ENCODE assay signal across 10 cellular contexts in the genomic region with DNA sequence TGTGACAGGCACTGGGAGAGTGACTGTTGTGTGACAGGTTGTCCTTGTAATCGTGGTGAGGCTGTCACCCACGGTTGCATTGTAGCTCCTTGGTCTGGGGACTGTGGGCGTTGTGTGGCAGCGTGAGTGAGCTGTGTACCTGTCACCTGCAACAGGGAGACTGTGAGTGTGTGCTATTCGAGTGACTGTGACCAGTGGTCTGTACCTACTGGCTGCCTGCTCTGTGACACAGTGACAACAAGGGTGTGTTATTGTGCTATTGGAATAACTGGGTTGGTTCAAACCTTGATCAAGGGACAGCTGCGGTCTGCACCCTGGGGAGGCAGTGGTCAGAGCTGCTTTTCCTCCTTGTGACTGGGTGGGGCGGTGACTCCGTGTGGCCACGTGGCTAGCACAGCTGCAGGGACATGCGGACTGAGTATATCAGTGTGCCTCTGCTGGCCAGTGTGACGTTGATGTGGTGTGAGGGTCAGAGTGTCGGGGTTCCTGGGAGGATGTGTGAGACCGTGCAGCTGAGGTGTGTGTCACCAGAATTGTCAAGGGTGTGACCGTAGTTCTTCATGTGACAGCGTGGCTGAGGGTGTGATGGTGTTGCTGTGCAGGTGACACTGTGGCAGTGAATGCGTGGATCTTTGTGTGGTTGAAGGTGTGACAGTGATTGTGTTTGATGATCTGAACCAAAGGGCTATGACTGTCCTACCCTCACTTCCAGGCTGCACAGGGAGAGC. TPM values are rescaled to one million over a fixed set of nuclear protein-coding genes. Genes with fewer than 3 reads are reported as not detected.
DNase-seq lines count a peak whose midpoint lies in the region; ATAC-seq and TF ChIP-seq lines count a peak whose summit lies in the region.
"Had no signal": no experiment of that assay in that cellular context is flagged by ENCODE, and none has a peak within 500 bp of the region (broad histone marks: within the 10 kb centered on the region; RNA-seq: fewer than 3 reads in every experiment).

No MANE protein-coding gene starts in this region.

- H3K27ac ChIP-seq in WERI-Rb-1, result no peak overlapping the region
- H3K27ac ChIP-seq in suprapubic skin, result peak overlapping the region; percentile 78

- no peak for TF ChIP-seq CTCF in WERI-Rb-1 (IDR thresholded peaks at IDR 0.05; ENCODE audit: low read depth, low read length)
- no peak for TF ChIP-seq CTCF in suprapubic skin (IDR thresholded peaks at IDR 0.05)
- TF ChIP-seq CTCF in mesothelial cell of epicardium (IDR thresholded peaks at IDR 0.05; ENCODE audit: unreplicated experiment), result no peak

- H3K4me3 ChIP-seq in WERI-Rb-1 (ENCODE audit: low read depth, low read length), result no peak overlapping the region
- no peak overlapping the region for H3K4me3 ChIP-seq in suprapubic skin

- H3K36me3 Mint-ChIP-seq in mesothelial cell of epicardium, result no peaks in the 10 kb centered on the region

- no peak for TF ChIP-seq POLR2A in suprapubic skin (IDR thresholded peaks at IDR 0.05)

- intact Hi-C loops in left colon (cut with DNase I, micrococcal nuclease), result loop anchor here (10.0 kb wide), 3 partner anchors 50 to 280 kb away; no protein-coding TSS in a partner anchor

- no peaks in the 10 kb centered on the region for H3K4me1 Mint-ChIP-seq in mesothelial cell of epicardium

- DNase-seq in NOMO-1 treated with DMSO at 0.1 percent for 48 hours (lab: John Stamatoyannopoulos, UW; ENCODE audit: unreplicated experiment) (peak; percentile 13), NOMO-1 treated with dmso at 0.1 percent for 144 hours (lab: John Stamatoyannopoulos, UW; ENCODE audit: unreplicated experiment) (no peak), WERI-Rb-1 (peak; percentile 31), left colon (peak; percentile 82 to 94), suprapubic skin (ENCODE audit: low spot score in 2 of 2) (peak; percentile 86 to 93), NCI-H1048 (lab: John Stamatoyannopoulos, UW) (no peak), NCI-H1694 treated with DMSO at 0.1 percent for 48 hours (lab: John Stamatoyannopoulos, UW) (no peak), mesothelial cell of epicardium (ENCODE audit: low spot score in 2 of 2, unreplicated experiment in 2 of 2) (no peak)
- DNase-seq: NCI-H446 treated with DMSO at 0.1 percent for 48 hours had no signal

- H3K4me3 Mint-ChIP-seq in mesothelial cell of epicardium, result no peak overlapping the region

- no peak overlapping the region for H3K27ac Mint-ChIP-seq in mesothelial cell of epicardium

- no peak for TF ChIP-seq EP300 in suprapubic skin (IDR thresholded peaks at IDR 0.05)

- peaks cover 32% of the 10 kb centered on the region for H3K27me3 Mint-ChIP-seq in mesothelial cell of epicardium (ENCODE audit: low read depth)

- ATAC-seq in left colon, result peak; percentile 85

- no peaks in the 10 kb centered on the region for H3K27me3 ChIP-seq in WERI-Rb-1 (ENCODE audit: insufficient read depth, low read depth, severe bottlenecking)
- H3K27me3 ChIP-seq in suprapubic skin, result no peaks in the 10 kb centered on the region

- WGBS in suprapubic skin, result 55% methylated on average over 13 of the region's 16 CpGs

- peaks cover 24% of the 10 kb centered on the region for H3K4me1 ChIP-seq in suprapubic skin

- H3K9me3 ChIP-seq in WERI-Rb-1 (ENCODE audit: severe bottlenecking) (no peaks in the 10 kb centered on the region), suprapubic skin (no peaks in the 10 kb centered on the region)

- H3K9me3 Mint-ChIP-seq in mesothelial cell of epicardium, result no peaks in the 10 kb centered on the region

- H3K36me3 ChIP-seq in WERI-Rb-1 (no peaks in the 10 kb centered on the region), suprapubic skin (no peaks in the 10 kb centered on the region)

RNA-seq across cellular contexts. Expression of a gene that starts 10.1 kb away (rescaled TPM):
- total RNA-seq in left colon, result 10 to 100 TPM; 49.8 to 61.7 TPM
- 100 to 1,000 TPM; 126 to 223 (median 176) TPM for total RNA-seq in suprapubic skin
- 52.4 to 55.5 TPM (median 53.8 TPM) in 3 replicates for total RNA-seq in mesothelial cell of epicardium

RNA-seq across cellular contexts. Expression of a gene that starts 15.8 kb away (rescaled TPM):
- total RNA-seq in left colon (under 1 TPM; 0.18 to 0.50 TPM), suprapubic skin (not detected), mesothelial cell of epicardium (0.16 TPM in 1 of 3 replicates, not detected in the others)
- total RNA-seq: subcutaneous adipose tissue had no signal

RNA-seq across cellular contexts. Expression of a gene that starts 28.2 kb away (rescaled TPM):
- 10 to 100 TPM; 13.1 to 17.5 TPM for total RNA-seq in left colon
- 10 to 100 TPM; 20.4 to 31.0 (median 24.8) TPM for total RNA-seq in suprapubic skin
- 18.7 to 19.1 TPM (median 18.8 TPM) in 3 replicates for total RNA-seq in mesothelial cell of epicardium

RNA-seq across cellular contexts. Expression of a gene that starts 39.6 kb away (rescaled TPM):
- 10 to 100 TPM; 70.9 to 80.3 TPM for total RNA-seq in left colon
- 100 to 1,000 TPM in 3 of 4 donors, 10 to 100 TPM in 1; 95.4 to 120 (median 109) TPM for total RNA-seq in suprapubic skin
- 78.6 to 87.4 TPM (median 80.7 TPM) in 3 replicates for total RNA-seq in mesothelial cell of epicardium

RNA-seq across cellular contexts. Expression of a gene that starts 46.8 kb away (rescaled TPM):
- total RNA-seq in left colon, result 100 to 1,000 TPM; 550 to 739 TPM
- total RNA-seq in suprapubic skin, result 100 to 1,000 TPM; 131 to 285 (median 237) TPM
- 863 to 886 TPM (median 869 TPM) in 3 replicates for total RNA-seq in mesothelial cell of epicardium

Comparison
In these comparisons a context has a peak if more than half of its experiments do, and no peak if none do; other contexts are left out.
1. DNase-seq: peak in NOMO-1 treated with DMSO at 0.1 percent for 48 hours (single experiment), WERI-Rb-1 (single experiment), left colon (2 of 2) and suprapubic skin (2 of 2); none in NOMO-1 treated with dmso at 0.1 percent for 144 hours (single experiment), NCI-H1048 (single experiment), NCI-H1694 treated with DMSO at 0.1 percent for 48 hours (single experiment) and mesothelial cell of epicardium (0 of 2).